In the genomic region with DNA sequence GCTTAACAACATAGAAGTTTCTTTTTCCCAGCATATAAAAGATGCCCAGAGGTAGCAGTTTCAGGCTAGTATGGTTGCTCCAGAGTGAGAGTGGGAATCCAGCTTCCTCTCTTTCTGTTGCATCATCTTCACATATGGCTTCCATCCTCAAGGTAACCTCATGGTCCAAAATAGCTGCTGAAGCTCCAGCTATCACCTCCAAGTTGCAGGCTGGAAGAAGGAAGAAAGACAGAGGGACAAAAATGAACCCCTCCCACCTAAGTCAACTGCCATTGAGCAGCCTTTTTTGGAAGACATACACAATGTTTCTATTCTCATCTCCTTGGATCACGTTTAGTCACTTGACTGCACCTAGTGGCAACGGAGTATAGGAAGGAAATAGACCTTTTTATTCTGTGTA, we compare ENCODE assay signal across 1 cellular context.
TF ChIP-seq lines count a peak whose summit lies in the region.

No MANE protein-coding gene starts in this region.

TF ChIP-seq in GM12878, 131 proteins besides CTCF, POLR2A, EP300 and RAD21 (continued from another document and continues in another):
- TF ChIP-seq, protein P1, sequence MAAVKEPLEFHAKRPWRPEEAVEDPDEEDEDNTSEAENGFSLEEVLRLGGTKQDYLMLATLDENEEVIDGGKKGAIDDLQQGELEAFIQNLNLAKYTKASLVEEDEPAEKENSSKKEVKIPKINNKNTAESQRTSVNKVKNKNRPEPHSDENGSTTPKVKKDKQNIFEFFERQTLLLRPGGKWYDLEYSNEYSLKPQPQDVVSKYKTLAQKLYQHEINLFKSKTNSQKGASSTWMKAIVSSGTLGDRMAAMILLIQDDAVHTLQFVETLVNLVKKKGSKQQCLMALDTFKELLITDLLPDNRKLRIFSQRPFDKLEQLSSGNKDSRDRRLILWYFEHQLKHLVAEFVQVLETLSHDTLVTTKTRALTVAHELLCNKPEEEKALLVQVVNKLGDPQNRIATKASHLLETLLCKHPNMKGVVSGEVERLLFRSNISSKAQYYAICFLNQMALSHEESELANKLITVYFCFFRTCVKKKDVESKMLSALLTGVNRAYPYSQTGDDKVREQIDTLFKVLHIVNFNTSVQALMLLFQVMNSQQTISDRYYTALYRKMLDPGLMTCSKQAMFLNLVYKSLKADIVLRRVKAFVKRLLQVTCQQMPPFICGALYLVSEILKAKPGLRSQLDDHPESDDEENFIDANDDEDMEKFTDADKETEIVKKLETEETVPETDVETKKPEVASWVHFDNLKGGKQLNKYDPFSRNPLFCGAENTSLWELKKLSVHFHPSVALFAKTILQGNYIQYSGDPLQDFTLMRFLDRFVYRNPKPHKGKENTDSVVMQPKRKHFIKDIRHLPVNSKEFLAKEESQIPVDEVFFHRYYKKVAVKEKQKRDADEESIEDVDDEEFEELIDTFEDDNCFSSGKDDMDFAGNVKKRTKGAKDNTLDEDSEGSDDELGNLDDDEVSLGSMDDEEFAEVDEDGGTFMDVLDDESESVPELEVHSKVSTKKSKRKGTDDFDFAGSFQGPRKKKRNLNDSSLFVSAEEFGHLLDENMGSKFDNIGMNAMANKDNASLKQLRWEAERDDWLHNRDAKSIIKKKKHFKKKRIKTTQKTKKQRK (IDR thresholded peaks at IDR 0.05; ENCODE audit: low read depth, low read length), result peak; percentile 48; the same call in 1 of the 2 replicates
- TF ChIP-seq YY1 (IDR thresholded peaks at IDR 0.05; ENCODE audit: low read depth, low read length), result 0 out of 2 replicates have a peak, but pooled peaks have one; percentile 46
- TF ChIP-seq ZNF217 (IDR thresholded peaks at IDR 0.05), result peak; percentile 92
- no peak for TF ChIP-seq SREBF2 (IDR thresholded peaks at IDR 0.05; ENCODE audit: low read length)
- TF ChIP-seq ATF7 (IDR thresholded peaks at IDR 0.05; ENCODE audit: low read depth), result no peak
- no peak; a peak in 1 of 4 replicates for TF ChIP-seq IKZF2 (IDR thresholded peaks at IDR 0.05)
- TF ChIP-seq E4F1 (IDR thresholded peaks at IDR 0.05; ENCODE audit: borderline replicate concordance, partially characterized antibody), result no peak
- TF ChIP-seq DPF2 (IDR thresholded peaks at IDR 0.05), result no peak
- TF ChIP-seq NFXL1 (IDR thresholded peaks at IDR 0.05; ENCODE audit: borderline replicate concordance), result no peak
- TF ChIP-seq MAX (IDR thresholded peaks at IDR 0.05; ENCODE audit: low read depth, low read length), result no peak
- TF ChIP-seq YBX1 (IDR thresholded peaks at IDR 0.05), result no peak
- TF ChIP-seq MEF2A (IDR thresholded peaks at IDR 0.05; ENCODE audit: insufficient read depth, low read depth, low read length), result no peak
- no peak for TF ChIP-seq STAT3 (IDR thresholded peaks at IDR 0.05; ENCODE audit: low read depth, low read length)
- peak; percentile 94 for TF ChIP-seq SMARCA5 (IDR thresholded peaks at IDR 0.05)
- TF ChIP-seq, protein P2, sequence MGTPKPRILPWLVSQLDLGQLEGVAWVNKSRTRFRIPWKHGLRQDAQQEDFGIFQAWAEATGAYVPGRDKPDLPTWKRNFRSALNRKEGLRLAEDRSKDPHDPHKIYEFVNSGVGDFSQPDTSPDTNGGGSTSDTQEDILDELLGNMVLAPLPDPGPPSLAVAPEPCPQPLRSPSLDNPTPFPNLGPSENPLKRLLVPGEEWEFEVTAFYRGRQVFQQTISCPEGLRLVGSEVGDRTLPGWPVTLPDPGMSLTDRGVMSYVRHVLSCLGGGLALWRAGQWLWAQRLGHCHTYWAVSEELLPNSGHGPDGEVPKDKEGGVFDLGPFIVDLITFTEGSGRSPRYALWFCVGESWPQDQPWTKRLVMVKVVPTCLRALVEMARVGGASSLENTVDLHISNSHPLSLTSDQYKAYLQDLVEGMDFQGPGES (IDR thresholded peaks at IDR 0.05), result no peak
- TF ChIP-seq LARP7 (IDR thresholded peaks at IDR 0.05), result no peak
- TF ChIP-seq PRDM15 (CRISPR knock-in tag; IDR thresholded peaks at IDR 0.05), result no peak
- no peak for TF ChIP-seq EGR1 (IDR thresholded peaks at IDR 0.05; ENCODE audit: borderline replicate concordance in 1 of 2, low read depth in 2 of 2, low read length in 2 of 2)
- TF ChIP-seq RBBP5 (conservative IDR thresholded peaks at IDR 0.05), result no peak
- TF ChIP-seq IRF4 (IDR thresholded peaks at IDR 0.05; ENCODE audit: low read depth, low read length), result no peak
- no peak for TF ChIP-seq HSF1 (IDR thresholded peaks at IDR 0.05; ENCODE audit: low read depth, low read length)
- no peak for TF ChIP-seq TBL1XR1 (IDR thresholded peaks at IDR 0.05; ENCODE audit: low read depth, low read length)
- 0 out of 2 replicates have a peak, but pooled peaks have one; percentile 22 for TF ChIP-seq KDM1A (IDR thresholded peaks at IDR 0.05; ENCODE audit: borderline replicate concordance)
- TF ChIP-seq BRCA1 (IDR thresholded peaks at IDR 0.05; ENCODE audit: low read depth, low read length), result no peak
- TF ChIP-seq ZZZ3 (IDR thresholded peaks at IDR 0.05; ENCODE audit: control insufficient read depth, insufficient read length, low read depth), result no peak
- TF ChIP-seq ZNF592 (IDR thresholded peaks at IDR 0.05), result no peak
- TF ChIP-seq EZH2 (IDR thresholded peaks at IDR 0.05; ENCODE audit: borderline replicate concordance, control insufficient read depth, low read depth, low read length), result no peak
- TF ChIP-seq FOS (IDR thresholded peaks at IDR 0.05; ENCODE audit: borderline replicate concordance, extremely low read depth, insufficient read length), result no peak
- no peak for TF ChIP-seq MYC (IDR thresholded peaks at IDR 0.05; ENCODE audit: insufficient read depth, insufficient read length, insufficient replicate concordance, low read length, severe bottlenecking)
- TF ChIP-seq MTA3 (IDR thresholded peaks at IDR 0.05; ENCODE audit: borderline replicate concordance, low read length), result no peak
- no peak for TF ChIP-seq ZBTB40 (IDR thresholded peaks at IDR 0.05; ENCODE audit: borderline replicate concordance)
- TF ChIP-seq GATAD2B (conservative IDR thresholded peaks at IDR 0.05; ENCODE audit: low read depth), result no peak
- no peak for TF ChIP-seq JUNB (IDR thresholded peaks at IDR 0.05)
- TF ChIP-seq ESRRA (IDR thresholded peaks at IDR 0.05; ENCODE audit: low read length), result no peak
- no peak for TF ChIP-seq BMI1 (IDR thresholded peaks at IDR 0.05; ENCODE audit: borderline replicate concordance)
